ENCODE assay signal across 8 cellular contexts in genomic region chr18:3603460-3604259, GRCh38.
DNase-seq lines count a peak whose midpoint lies in the region; ATAC-seq and TF ChIP-seq lines count a peak whose summit lies in the region.

No MANE protein-coding gene starts in this region.

- no peak overlapping the region for H2BK15ac ChIP-seq in neuronal stem cell (ENCODE audit: low read length)

- H4K8ac ChIP-seq in neuronal stem cell (ENCODE audit: low read depth, low read length), result no peak overlapping the region

- peaks cover 28% of the 10 kb centered on the region for H3K4me1 Mint-ChIP-seq in WTC11

- no peak overlapping the region for H2AFZ ChIP-seq in neuronal stem cell (ENCODE audit: low read length)

- peak overlapping the region; percentile 95 for H3K27ac ChIP-seq in neuronal stem cell (replicated peaks; ENCODE audit: low read length)

- H3K4me3 Mint-ChIP-seq in WTC11, result no peak overlapping the region

- TF ChIP-seq CTCF in WTC11 (IDR thresholded peaks at IDR 0.05) (no peak), foreskin fibroblast (IDR thresholded peaks at IDR 0.05; ENCODE audit: low read depth, low read length) (no peak)

- H3K23ac ChIP-seq in neuronal stem cell (ENCODE audit: low read depth, low read length, poor library complexity), result no peak overlapping the region

- H2BK12ac ChIP-seq in neuronal stem cell (ENCODE audit: low read length), result no peak overlapping the region

- H3K27me3 Mint-ChIP-seq in WTC11 (ENCODE audit: low read depth), result no peaks in the 10 kb centered on the region

- H3K9ac ChIP-seq in neuronal stem cell (ENCODE audit: low read depth, low read length, poor library complexity), result no peak overlapping the region

- H3K4me1 ChIP-seq in neuronal stem cell (ENCODE audit: control insufficient read depth in 2 of 2, insufficient read depth in 1 of 2, low read depth in 1 of 2, low read length in 2 of 2), result peaks cover 12 to 14% of the 10 kb centered on the region in 2 donors

- no peak overlapping the region for H3K27ac Mint-ChIP-seq in WTC11

- ATAC-seq in WTC11, result peak; percentile 73
- no peak for ATAC-seq in GM21515 (IDR thresholded peaks at IDR 0.05; ENCODE audit: unreplicated experiment)

- no CpG with 5 or more reads among the region's 12 CpGs for WGBS in neuronal stem cell (ENCODE audit: extremely low coverage in 2 of 2, insufficient read length in 2 of 2, insufficient replicate concordance in 1 of 2), 2 donors

- no peak overlapping the region for H3K14ac ChIP-seq in neuronal stem cell (ENCODE audit: low read length)

- no peaks in the 10 kb centered on the region for H3K79me1 ChIP-seq in neuronal stem cell (ENCODE audit: low read depth, low read length)

- no peak overlapping the region for H2AK5ac ChIP-seq in neuronal stem cell (ENCODE audit: low read depth, low read length)

- no peak overlapping the region for H3K4ac ChIP-seq in neuronal stem cell (ENCODE audit: low read length)

- H3K36me3 Mint-ChIP-seq in WTC11, result peaks cover 13% of the 10 kb centered on the region

- H3K9me3 ChIP-seq in neuronal stem cell (replicated peaks in 1 of 2; ENCODE audit: control insufficient read depth in 2 of 2, insufficient read depth in 1 of 2, low read depth in 1 of 2, low read length in 2 of 2), result no peaks in the 10 kb centered on the region

- CTCF ChIA-PET in WTC11 (lab: Charles Lee), result interaction anchor here (0.6 to 3.9 kb wide), 21 partner anchors 9 to 320 kb away, joined by 3 to 72 read pairs (median 5); no protein-coding TSS in a partner anchor

- H4K91ac ChIP-seq in neuronal stem cell (ENCODE audit: low read depth, low read length, poor library complexity), result no peak overlapping the region

- H3K27me3 ChIP-seq in neuronal stem cell (ENCODE audit: control insufficient read depth in 3 of 3, insufficient read depth in 3 of 3, low read depth in 1 of 3, low read length in 3 of 3), result no peaks in the 10 kb centered on the region

- peak; percentile 68 for DNase-seq in activated CD8-positive, alpha-beta memory T cell treated with anti-CD3 and anti-CD28 coated beads for 24 hours
- DNase-seq in activated CD8-positive, alpha-beta memory T cell treated with anti-CD3 and anti-CD28 coated beads, Interleukin-2, amount 50 U/mL, for 48 hours, result no peak
- DNase-seq in NCI-H1694 treated with DMSO at 0.1 percent for 48 hours (lab: John Stamatoyannopoulos, UW) (peak; percentile 4), WTC11 (ENCODE audit: low spot score) (peak; percentile 59), foreskin fibroblast (peak; percentile 92 to 96), neuronal stem cell (ENCODE audit: low spot score) (peak; percentile 86), NCI-H2227 (lab: John Stamatoyannopoulos, UW; ENCODE audit: unreplicated experiment) (no peak)

- no peak overlapping the region for H2BK5ac ChIP-seq in neuronal stem cell (ENCODE audit: low read length)

- H3K4me3 ChIP-seq in foreskin fibroblast (ENCODE audit: low read depth in 1 of 2, low read length in 2 of 2) (peak overlapping the region; percentile 42 to 43), neuronal stem cell (ENCODE audit: low read length in 2 of 2) (peak overlapping the region; percentile 43 to 49)

- POLR2A ChIA-PET in WTC11 (lab: Charles Lee), result interaction anchor here (0.6 to 2.2 kb wide), 24 partner anchors 8 to 358 kb away, joined by 3 to 41 read pairs (median 5); partner anchors contain the start of genes MYL12A, MYL12B and TGIF1

- peaks cover 0 to 21% of the 10 kb centered on the region in 2 donors for H3K36me3 ChIP-seq in neuronal stem cell (replicated peaks in 1 of 2; ENCODE audit: control insufficient read depth in 2 of 2, insufficient read depth in 2 of 2, low read length in 2 of 2)

- peak overlapping the region; percentile 32 for H3K18ac ChIP-seq in neuronal stem cell (ENCODE audit: low read length)

- peak overlapping the region; percentile 51 for H3K4me2 ChIP-seq in neuronal stem cell (ENCODE audit: insufficient read depth, low read length, poor library complexity, severe bottlenecking)

- H3K9me3 Mint-ChIP-seq in WTC11, result no peaks in the 10 kb centered on the region

- no peak overlapping the region for H2BK120ac ChIP-seq in neuronal stem cell (ENCODE audit: low read depth, low read length)

TF ChIP-seq in WTC11, 78 proteins besides CTCF, POLR2A, EP300 and RAD21 (continues in another document):
- TF ChIP-seq, protein P1, sequence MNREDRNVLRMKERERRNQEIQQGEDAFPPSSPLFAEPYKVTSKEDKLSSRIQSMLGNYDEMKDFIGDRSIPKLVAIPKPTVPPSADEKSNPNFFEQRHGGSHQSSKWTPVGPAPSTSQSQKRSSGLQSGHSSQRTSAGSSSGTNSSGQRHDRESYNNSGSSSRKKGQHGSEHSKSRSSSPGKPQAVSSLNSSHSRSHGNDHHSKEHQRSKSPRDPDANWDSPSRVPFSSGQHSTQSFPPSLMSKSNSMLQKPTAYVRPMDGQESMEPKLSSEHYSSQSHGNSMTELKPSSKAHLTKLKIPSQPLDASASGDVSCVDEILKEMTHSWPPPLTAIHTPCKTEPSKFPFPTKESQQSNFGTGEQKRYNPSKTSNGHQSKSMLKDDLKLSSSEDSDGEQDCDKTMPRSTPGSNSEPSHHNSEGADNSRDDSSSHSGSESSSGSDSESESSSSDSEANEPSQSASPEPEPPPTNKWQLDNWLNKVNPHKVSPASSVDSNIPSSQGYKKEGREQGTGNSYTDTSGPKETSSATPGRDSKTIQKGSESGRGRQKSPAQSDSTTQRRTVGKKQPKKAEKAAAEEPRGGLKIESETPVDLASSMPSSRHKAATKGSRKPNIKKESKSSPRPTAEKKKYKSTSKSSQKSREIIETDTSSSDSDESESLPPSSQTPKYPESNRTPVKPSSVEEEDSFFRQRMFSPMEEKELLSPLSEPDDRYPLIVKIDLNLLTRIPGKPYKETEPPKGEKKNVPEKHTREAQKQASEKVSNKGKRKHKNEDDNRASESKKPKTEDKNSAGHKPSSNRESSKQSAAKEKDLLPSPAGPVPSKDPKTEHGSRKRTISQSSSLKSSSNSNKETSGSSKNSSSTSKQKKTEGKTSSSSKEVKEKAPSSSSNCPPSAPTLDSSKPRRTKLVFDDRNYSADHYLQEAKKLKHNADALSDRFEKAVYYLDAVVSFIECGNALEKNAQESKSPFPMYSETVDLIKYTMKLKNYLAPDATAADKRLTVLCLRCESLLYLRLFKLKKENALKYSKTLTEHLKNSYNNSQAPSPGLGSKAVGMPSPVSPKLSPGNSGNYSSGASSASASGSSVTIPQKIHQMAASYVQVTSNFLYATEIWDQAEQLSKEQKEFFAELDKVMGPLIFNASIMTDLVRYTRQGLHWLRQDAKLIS (CRISPR knock-in tag; IDR thresholded peaks at IDR 0.05; ENCODE audit: borderline replicate concordance), result no peak; the same call in 1 of the 2 replicates
- TF ChIP-seq, protein P2, sequence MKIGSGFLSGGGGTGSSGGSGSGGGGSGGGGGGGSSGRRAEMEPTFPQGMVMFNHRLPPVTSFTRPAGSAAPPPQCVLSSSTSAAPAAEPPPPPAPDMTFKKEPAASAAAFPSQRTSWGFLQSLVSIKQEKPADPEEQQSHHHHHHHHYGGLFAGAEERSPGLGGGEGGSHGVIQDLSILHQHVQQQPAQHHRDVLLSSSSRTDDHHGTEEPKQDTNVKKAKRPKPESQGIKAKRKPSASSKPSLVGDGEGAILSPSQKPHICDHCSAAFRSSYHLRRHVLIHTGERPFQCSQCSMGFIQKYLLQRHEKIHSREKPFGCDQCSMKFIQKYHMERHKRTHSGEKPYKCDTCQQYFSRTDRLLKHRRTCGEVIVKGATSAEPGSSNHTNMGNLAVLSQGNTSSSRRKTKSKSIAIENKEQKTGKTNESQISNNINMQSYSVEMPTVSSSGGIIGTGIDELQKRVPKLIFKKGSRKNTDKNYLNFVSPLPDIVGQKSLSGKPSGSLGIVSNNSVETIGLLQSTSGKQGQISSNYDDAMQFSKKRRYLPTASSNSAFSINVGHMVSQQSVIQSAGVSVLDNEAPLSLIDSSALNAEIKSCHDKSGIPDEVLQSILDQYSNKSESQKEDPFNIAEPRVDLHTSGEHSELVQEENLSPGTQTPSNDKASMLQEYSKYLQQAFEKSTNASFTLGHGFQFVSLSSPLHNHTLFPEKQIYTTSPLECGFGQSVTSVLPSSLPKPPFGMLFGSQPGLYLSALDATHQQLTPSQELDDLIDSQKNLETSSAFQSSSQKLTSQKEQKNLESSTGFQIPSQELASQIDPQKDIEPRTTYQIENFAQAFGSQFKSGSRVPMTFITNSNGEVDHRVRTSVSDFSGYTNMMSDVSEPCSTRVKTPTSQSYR (CRISPR knock-in tag; IDR thresholded peaks at IDR 0.05), result no peak
- TF ChIP-seq, protein P3, sequence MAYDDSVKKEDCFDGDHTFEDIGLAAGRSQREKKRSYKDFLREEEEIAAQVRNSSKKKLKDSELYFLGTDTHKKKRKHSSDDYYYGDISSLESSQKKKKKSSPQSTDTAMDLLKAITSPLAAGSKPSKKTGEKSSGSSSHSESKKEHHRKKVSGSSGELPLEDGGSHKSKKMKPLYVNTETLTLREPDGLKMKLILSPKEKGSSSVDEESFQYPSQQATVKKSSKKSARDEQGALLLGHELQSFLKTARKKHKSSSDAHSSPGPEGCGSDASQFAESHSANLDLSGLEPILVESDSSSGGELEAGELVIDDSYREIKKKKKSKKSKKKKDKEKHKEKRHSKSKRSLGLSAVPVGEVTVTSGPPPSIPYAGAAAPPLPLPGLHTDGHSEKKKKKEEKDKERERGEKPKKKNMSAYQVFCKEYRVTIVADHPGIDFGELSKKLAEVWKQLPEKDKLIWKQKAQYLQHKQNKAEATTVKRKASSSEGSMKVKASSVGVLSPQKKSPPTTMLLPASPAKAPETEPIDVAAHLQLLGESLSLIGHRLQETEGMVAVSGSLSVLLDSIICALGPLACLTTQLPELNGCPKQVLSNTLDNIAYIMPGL (CRISPR knock-in tag; IDR thresholded peaks at IDR 0.05), result no peak
- TF ChIP-seq NR2C2 (CRISPR knock-in tag; IDR thresholded peaks at IDR 0.05), result no peak
- TF ChIP-seq ZNF219 (CRISPR knock-in tag; IDR thresholded peaks at IDR 0.05; ENCODE audit: borderline replicate concordance), result no peak

Comparison
In these comparisons a context has a peak if more than half of its experiments do, and no peak if none do; other contexts are left out.
1. DNase-seq: peak in activated CD8-positive, alpha-beta memory T cell treated with anti-CD3 and anti-CD28 coated beads for 24 hours (single experiment), NCI-H1694 treated with DMSO at 0.1 percent for 48 hours (single experiment), WTC11 (single experiment), foreskin fibroblast (2 of 2) and neuronal stem cell (single experiment); none in activated CD8-positive, alpha-beta memory T cell treated with anti-CD3 and anti-CD28 coated beads, Interleukin-2, amount 50 U/mL, for 48 hours (single experiment) and NCI-H2227 (single experiment).